Comparison of ENCODE assay signal across 20 cellular contexts in the genomic region with DNA sequence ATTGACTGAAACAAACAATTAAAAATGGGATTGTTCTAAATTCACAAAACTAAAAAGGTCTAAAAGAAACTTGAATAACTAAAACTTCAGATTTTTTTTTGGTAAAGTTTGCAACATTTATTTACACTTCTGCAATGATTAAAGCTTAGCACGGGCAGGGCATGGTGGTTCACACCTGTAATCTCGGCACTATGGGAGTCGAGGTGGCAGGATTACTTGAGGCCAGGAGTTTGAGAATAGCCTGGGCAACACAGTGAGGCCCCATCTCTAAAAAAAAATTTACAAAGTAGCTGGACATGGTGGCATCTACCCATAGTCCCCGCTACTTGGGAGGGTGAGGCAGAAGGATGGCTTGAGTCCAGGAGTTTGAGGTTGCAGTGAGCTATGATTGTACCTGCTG.
"Had no signal": no experiment of that assay in that cellular context is flagged by ENCODE, and none has a peak within 500 bp of the region (broad histone marks: within the 10 kb centered on the region; RNA-seq: fewer than 3 reads in every experiment).

No MANE protein-coding gene starts in this region.

- ATAC-seq: activated CD8-positive, alpha-beta T cell treated with anti-CD3 and anti-CD28 coated beads for 36 hours; K562 had no signal

- DNase-seq: activated CD4-positive, CD25-positive, alpha-beta regulatory T cell; activated CD8-positive, alpha-beta memory T cell treated with anti-CD3 and anti-CD28 coated beads, Interleukin-2, amount 50 U/mL, for 48 hours; activated CD8-positive, alpha-beta T cell treated with anti-CD3 and anti-CD28 coated beads for 36 hours; activated effector memory CD4-positive, alpha-beta T cell treated with Interleukin-2 at 50 U/mL for 16 hours; activated naive CD4-positive, alpha-beta T cell; activated T-cell treated with anti-CD3 and anti-CD28 coated beads, Interleukin-2, amount 50 U/mL, for 1 hour; aorta; central memory CD4-positive, alpha-beta T cell; Karpas-422; MM.1S; NCI-H1105; NCI-H1436; NCI-H1694 treated with DMSO at 0.1 percent for 48 hours; NCI-H2029 treated with DMSO at 0.1 percent for 48 hours; NCI-H510A treated with DMSO at 0.1 percent for 48 hours; SHP77 treated with DMSO at 0.1 percent for 48 hours; T1000 had no signal

- H3K4me3 Mint-ChIP-seq: activated CD8-positive, alpha-beta T cell treated with anti-CD3 and anti-CD28 coated beads for 36 hours; activated naive CD4-positive, alpha-beta T cell treated with anti-CD3 and anti-CD28 coated beads, Interleukin-2, amount 50 U/mL, for 24 hours; T-helper 1 cell treated with Interleukin-12 subunit alpha and Interleukin-12 subunit beta and Interleukin-4 antibody, amounts not matched to agents 30 μg/mL and 1 μg/mL, for 36 hours had no signal

- H3K4me3 ChIP-seq: K562 had no signal

- H3K27ac Mint-ChIP-seq: activated CD8-positive, alpha-beta T cell treated with anti-CD3 and anti-CD28 coated beads for 36 hours; T-helper 1 cell treated with Interleukin-12 subunit alpha and Interleukin-12 subunit beta and Interleukin-4 antibody, amounts not matched to agents 30 μg/mL and 1 μg/mL, for 36 hours had no signal

- H3K27me3 Mint-ChIP-seq: activated naive CD4-positive, alpha-beta T cell treated with anti-CD3 and anti-CD28 coated beads, Interleukin-2, amount 50 U/mL, for 24 hours had no signal
